In the genomic region with DNA sequence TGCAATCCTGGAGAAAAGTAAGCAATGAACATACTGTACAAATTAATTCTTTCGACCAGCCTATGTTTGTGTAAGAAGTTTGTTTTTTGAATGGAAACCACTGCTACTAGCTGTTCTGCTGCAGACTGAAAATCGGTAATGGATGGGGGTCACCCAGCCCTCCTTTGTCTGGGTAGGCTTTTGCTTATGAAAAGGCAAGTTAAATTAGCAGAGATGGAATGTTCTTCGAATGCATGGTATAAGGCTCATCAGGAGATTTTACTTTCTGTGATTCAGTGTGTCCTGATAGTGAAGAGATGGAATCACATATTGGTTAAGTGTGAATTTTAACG, we compare ENCODE assay signal across 1 cellular context.
TF ChIP-seq lines count a peak whose summit lies in the region.

No MANE protein-coding gene starts in this region.

TF ChIP-seq in H1, 55 proteins besides CTCF, POLR2A, EP300 and RAD21:
- no peak for TF ChIP-seq RFX5 (IDR thresholded peaks at IDR 0.05; ENCODE audit: borderline replicate concordance, low read depth, low read length)
- no peak for TF ChIP-seq RNF2 (IDR thresholded peaks at IDR 0.05; ENCODE audit: borderline replicate concordance, low read depth, low read length, missing control alignments, poor library complexity, severe bottlenecking)
- no peak for TF ChIP-seq SRF (IDR thresholded peaks at IDR 0.05; ENCODE audit: low read depth, low read length)
- no peak for TF ChIP-seq BACH1 (IDR thresholded peaks at IDR 0.05; ENCODE audit: low read length)
- no peak for TF ChIP-seq SIX5 (IDR thresholded peaks at IDR 0.05; ENCODE audit: low read depth, low read length)
- no peak for TF ChIP-seq RXRA (IDR thresholded peaks at IDR 0.05; ENCODE audit: insufficient read depth, low read depth, low read length)
- no peak for TF ChIP-seq CHD1 (IDR thresholded peaks at IDR 0.05; ENCODE audit: low read depth, low read length)
- TF ChIP-seq POU5F1 (IDR thresholded peaks at IDR 0.05; ENCODE audit: low read depth, low read length): no peak
- no peak for TF ChIP-seq CBX8 (IDR thresholded peaks at IDR 0.05; ENCODE audit: borderline replicate concordance, low read depth, low read length)
- no peak for TF ChIP-seq PHF8 (conservative IDR thresholded peaks at IDR 0.05; ENCODE audit: low read depth, low read length)
- no peak for TF ChIP-seq GABPA (IDR thresholded peaks at IDR 0.05; ENCODE audit: borderline replicate concordance, insufficient read depth, low read length)
- TF ChIP-seq TAF7 (optimal IDR thresholded peaks at IDR 0.05; ENCODE audit: borderline replicate concordance, low read depth, low read length): no peak
- TF ChIP-seq HDAC6 (IDR thresholded peaks at IDR 0.05; ENCODE audit: low read depth, low read length): no peak
- TF ChIP-seq KDM4A (IDR thresholded peaks at IDR 0.05; ENCODE audit: low read depth, low read length, severe bottlenecking): no peak
